Comparison of ENCODE assay signal across 26 cellular contexts in the genomic region with DNA sequence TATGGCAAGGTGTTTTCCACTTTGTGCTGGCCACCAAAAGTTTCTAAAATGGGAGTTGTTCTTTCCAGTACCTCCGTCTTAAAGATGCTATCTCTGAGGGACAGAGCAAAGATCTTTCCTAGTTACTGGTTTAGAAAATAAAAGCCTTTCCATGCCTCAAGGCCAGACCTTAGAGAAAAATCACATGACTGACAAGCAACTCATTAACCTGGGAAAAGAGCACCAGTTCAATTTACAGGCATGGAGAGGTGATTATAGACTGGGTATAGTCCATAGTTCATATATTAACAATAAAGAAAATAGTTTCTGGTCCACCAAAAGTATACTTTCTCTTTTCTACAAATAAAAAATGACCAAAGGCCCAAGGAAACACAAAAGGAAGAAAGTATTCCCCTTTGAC.
"Had no signal": no experiment of that assay in that cellular context is flagged by ENCODE, and none has a peak within 500 bp of the region (broad histone marks: within the 10 kb centered on the region; RNA-seq: fewer than 3 reads in every experiment).

No MANE protein-coding gene starts in this region.

- DNase-seq: colonic mucosa; cortex of kidney; effector CD8-positive, alpha-beta T cell; effector memory CD8-positive, alpha-beta T cell; endodermal cell; erythroblast; esophagus squamous epithelium; foreskin fibroblast; foreskin melanocyte; gastrocnemius medialis; glutamatergic neuron; head of caudate nucleus; heart right ventricle; hypothalamus; immature natural killer cell; islet precursor cell; kidney; kidney glomerular epithelial cell; left lung; left ventricle myocardium superior; lower lobe of right lung; mesenchymal stem cell; mucosa of descending colon had no signal

- H3K4me1 ChIP-seq: colonic mucosa, esophagus squamous epithelium, gastrocnemius medialis, heart right ventricle, left lung, lower lobe of right lung had no signal

- H3K27ac ChIP-seq: colonic mucosa, epithelial cell of prostate, esophagus squamous epithelium, gastrocnemius medialis, heart right ventricle, left lung, lower lobe of right lung had no signal

- H3K4me3 ChIP-seq: colonic mucosa, esophagus squamous epithelium, gastrocnemius medialis, heart right ventricle, left lung, lower lobe of right lung, mucosa of descending colon had no signal

- ATAC-seq: effector memory CD8-positive, alpha-beta T cell; esophagus mucosa; gastrocnemius medialis; heart right ventricle; left lung; left ventricle myocardium superior; lower lobe of right lung; mucosa of descending colon had no signal

- H3K36me3 ChIP-seq: colonic mucosa, esophagus squamous epithelium, gastrocnemius medialis, heart right ventricle, left lung, lower lobe of right lung had no signal

- FAIRE-seq: endometrium, kidney had no signal

- H3K27me3 ChIP-seq: colonic mucosa, esophagus squamous epithelium, gastrocnemius medialis, heart right ventricle, left lung had no signal

- H3K9me3 ChIP-seq: colonic mucosa, esophagus squamous epithelium, gastrocnemius medialis, heart right ventricle, lower lobe of right lung, mucosa of descending colon had no signal
